In genomic region chr22:50250555-50251471, GRCh38 we compare ENCODE assay signal across 1 cellular context.
TF ChIP-seq lines count a peak whose summit lies in the region.

TSS of gene HDAC10 (minus strand) at chr22:50251265. CDS start at chr22:50251032, 233 bp downstream.

TF ChIP-seq in HEK293, 187 proteins besides CTCF, POLR2A, EP300 and RAD21 (continued from another document):
- peak; percentile 43; the same call in 1 of the 2 replicates for TF ChIP-seq PATZ1 (tag by site-specific recombination; IDR thresholded peaks at IDR 0.05)
- TF ChIP-seq ZNF843 (tag by site-specific recombination; IDR thresholded peaks at IDR 0.05), result 0 out of 2 replicates have a peak, but pooled peaks have one; percentile 17
- peak; percentile 77 for TF ChIP-seq ZNF561 (tag by site-specific recombination; IDR thresholded peaks at IDR 0.05; ENCODE audit: borderline replicate concordance)
- TF ChIP-seq ZBTB10 (tag by site-specific recombination; IDR thresholded peaks at IDR 0.05), result no peak; the same call in 1 of the 2 replicates
- peak; percentile 77 for TF ChIP-seq ZNF2 (tag by site-specific recombination; IDR thresholded peaks at IDR 0.05)
- TF ChIP-seq ZNF157 (tag by site-specific recombination; IDR thresholded peaks at IDR 0.05), result no peak
- no peak for TF ChIP-seq ZBTB49 (tag by site-specific recombination; IDR thresholded peaks at IDR 0.05; ENCODE audit: low read depth)
